In genomic region chr5:57171818-57172465, GRCh38 we compare ENCODE assay signal across 8 cellular contexts. TPM values are rescaled to one million over a fixed set of nuclear protein-coding genes. Genes with fewer than 3 reads are reported as not detected.
DNase-seq lines count a peak whose midpoint lies in the region; FAIRE-seq and TF ChIP-seq lines count a peak whose summit lies in the region.

No MANE protein-coding gene starts in this region.

- H3K36me3 ChIP-seq in ES-I3 (ENCODE audit: insufficient read depth, low read length) (no peaks in the 10 kb centered on the region), SJCRH30 (peaks cover 12% of the 10 kb centered on the region)
- no peaks in the 10 kb centered on the region for H3K36me3 ChIP-seq in effector memory CD4-positive, alpha-beta T cell (ENCODE audit: control insufficient read depth, insufficient read depth, low read length)

- TF ChIP-seq CTCF in osteocyte (IDR thresholded peaks at IDR 0.05) (no peak), D721Med (IDR thresholded peaks at IDR 0.05; ENCODE audit: insufficient read depth, missing control alignments) (no peak)

- no peaks in the 10 kb centered on the region for H3K27me3 Mint-ChIP-seq in osteocyte (ENCODE audit: unreplicated experiment)

- H3K9me3 Mint-ChIP-seq in osteocyte (ENCODE audit: unreplicated experiment): no peaks in the 10 kb centered on the region

- peaks cover 29% of the 10 kb centered on the region for H3K4me1 Mint-ChIP-seq in osteocyte (ENCODE audit: unreplicated experiment)

- DNase-seq in SJCRH30 (no peak), osteocyte (ENCODE audit: extremely low spot score, unreplicated experiment) (peak; percentile 51), D721Med (ENCODE audit: insufficient read length, low spot score) (no peak), NCI-H2227 (lab: John Stamatoyannopoulos, UW; ENCODE audit: unreplicated experiment) (no peak), DMS153 (lab: John Stamatoyannopoulos, UW) (no peak), foreskin melanocyte (no peak)
- DNase-seq in effector memory CD4-positive, alpha-beta T cell: peak; percentile 32 to 45 (median 36)

- peak overlapping the region; percentile 99 for H3K27ac Mint-ChIP-seq in osteocyte (ENCODE audit: unreplicated experiment)

- H3K27ac ChIP-seq in SJCRH30: no peak overlapping the region
- peak overlapping the region; percentile 100 for H3K27ac ChIP-seq in effector memory CD4-positive, alpha-beta T cell (ENCODE audit: insufficient read depth, low read length, poor library complexity, severe bottlenecking)

- no peaks in the 10 kb centered on the region for H3K27me3 ChIP-seq in SJCRH30
- no peaks in the 10 kb centered on the region for H3K27me3 ChIP-seq in effector memory CD4-positive, alpha-beta T cell (replicated peaks; ENCODE audit: control insufficient read depth, insufficient read depth, low read length, poor library complexity, severe bottlenecking)

- peak overlapping the region; percentile 82 for H3K4me3 ChIP-seq in SJCRH30
- peak overlapping the region; percentile 93 for H3K4me3 ChIP-seq in effector memory CD4-positive, alpha-beta T cell (ENCODE audit: insufficient read depth, low read depth, low read length, poor library complexity, severe bottlenecking)

- H3K9me3 ChIP-seq in ES-I3 (ENCODE audit: control insufficient read depth, insufficient read depth, low read length): no peaks in the 10 kb centered on the region
- H3K9me3 ChIP-seq in SJCRH30 (replicated peaks): no peaks in the 10 kb centered on the region
- H3K9me3 ChIP-seq in effector memory CD4-positive, alpha-beta T cell (ENCODE audit: control insufficient read depth, low read length): no peaks in the 10 kb centered on the region

- H3K36me3 Mint-ChIP-seq in osteocyte (ENCODE audit: unreplicated experiment): peaks cover 5% of the 10 kb centered on the region

- peak overlapping the region; percentile 83; the same call in 1 of the 2 replicates for H3K9ac ChIP-seq in ES-I3 (ENCODE audit: low read depth, low read length)

- H3K4me1 ChIP-seq in ES-I3 (ENCODE audit: insufficient read depth, low read length): no peaks in the 10 kb centered on the region
- peaks cover 8% of the 10 kb centered on the region for H3K4me1 ChIP-seq in SJCRH30
- peaks cover 5% of the 10 kb centered on the region for H3K4me1 ChIP-seq in effector memory CD4-positive, alpha-beta T cell (ENCODE audit: control insufficient read depth, insufficient read depth, low read length, poor library complexity, severe bottlenecking)

- FAIRE-seq in D721Med (lab: Jason Lieb, UNC): no peak

- H3K4me3 Mint-ChIP-seq in osteocyte (ENCODE audit: unreplicated experiment): peak overlapping the region; percentile 93

RNA-seq across cellular contexts. Expression of gene GPBP1, which starts 1.9 kb away (rescaled TPM):
- total RNA-seq in SJCRH30 (2014; rRNA removed; shearing (Covaris generic)): 99.9 and 106 TPM in 2 replicates
- 58.4 and 65.3 TPM in 2 replicates for total RNA-seq in osteocyte

Comparison
In these comparisons a context has a peak if more than half of its experiments do, and no peak if none do; other contexts are left out.
1. DNase-seq: peak in effector memory CD4-positive, alpha-beta T cell (3 of 3) and osteocyte (single experiment); none in SJCRH30 (0 of 2), D721Med (single experiment), NCI-H2227 (single experiment), DMS153 (single experiment) and foreskin melanocyte (single experiment).